ENCODE assay signal across 8 cellular contexts in the genomic region with DNA sequence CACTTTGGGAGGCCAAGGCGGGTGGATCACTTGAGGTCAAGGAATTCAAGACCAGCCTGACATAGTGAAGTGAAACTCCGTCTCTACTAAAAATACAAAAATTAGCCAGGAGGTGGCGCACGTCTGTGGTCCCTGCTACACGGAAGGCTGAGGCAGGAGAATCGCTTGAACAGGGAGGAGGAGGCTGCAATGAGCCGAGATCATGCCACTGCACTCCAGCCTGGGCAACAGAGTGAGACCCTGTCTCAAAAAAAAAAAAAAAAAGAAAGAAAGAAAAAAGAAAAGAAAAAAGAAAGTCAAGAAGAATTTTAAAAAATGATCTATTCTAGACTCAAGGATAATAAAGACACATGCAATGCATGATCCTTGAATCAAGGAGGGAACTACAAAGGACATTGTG. TPM values are rescaled to one million over a fixed set of nuclear protein-coding genes. Genes with fewer than 3 reads are reported as not detected.
A peak's percentile ranks its signal among the peaks of the same experiment; 100 is the strongest.
DNase-seq lines count a peak whose midpoint lies in the region; ATAC-seq and TF ChIP-seq lines count a peak whose summit lies in the region.
"Not testable (repeated sequence)": the region's sequence is repeated elsewhere in the genome, so short reads cannot be mapped to it uniquely, and the experiment has no call there.

No MANE protein-coding gene starts in this region.

- not testable (repeated sequence) for H3K9me3 Mint-ChIP-seq in neural progenitor cell; stimulated activated naive B cell treated with anti-CD40 and anti-IgM and Interleukin-4, amounts not matched to agents 10 μg/mL and 1 μg/mL and 100 μg/mL, for 72 hours

- intact Hi-C loops in ascending aorta (cut with DNase I), result loop anchor here (1.0 to 2.0 kb wide), 2 partner anchors 22 to 61 kb away; no protein-coding TSS in a partner anchor

- not testable (repeated sequence) for H3F3A ChIP-seq in neural progenitor cell (ENCODE audit: low read depth)

- not testable (repeated sequence) for H3K27me3 Mint-ChIP-seq in neural progenitor cell (ENCODE audit: insufficient read depth, low read depth)
- peaks cover 16 to 23% of the 10 kb centered on the region in 2 donors for H3K27me3 Mint-ChIP-seq in stimulated activated naive B cell treated with anti-CD40 and anti-IgM and Interleukin-4, amounts not matched to agents 10 μg/mL and 1 μg/mL and 100 μg/mL, for 72 hours

- peak; percentile 76 for DNase-seq in DMS114 treated with DMSO at 0.1 percent for 48 hours (lab: John Stamatoyannopoulos, UW; ENCODE audit: unreplicated experiment)
- peak; percentile 76 for DNase-seq in NCI-H69 (lab: John Stamatoyannopoulos, UW)
- DNase-seq in ascending aorta (ENCODE audit: low spot score in 2 of 2), result peak in 1 of 2 donors; percentile 74
- peak; percentile 77 for DNase-seq in glomerular visceral epithelial cell (ENCODE audit: extremely low spot score)
- DNase-seq in neural progenitor cell (ENCODE audit: low spot score), result peak; percentile 64
- peak; percentile 39 for DNase-seq in stimulated activated naive B cell treated with anti-CD40 and anti-IgM and Interleukin-4, amounts not matched to agents 10 μg/mL and 1 μg/mL and 100 μg/mL, for 72 hours

- not testable (repeated sequence) for H3K36me3 Mint-ChIP-seq in neural progenitor cell; stimulated activated naive B cell treated with anti-CD40 and anti-IgM and Interleukin-4, amounts not matched to agents 10 μg/mL and 1 μg/mL and 100 μg/mL, for 72 hours

- peak; percentile 61 for ATAC-seq in HG03025 (IDR thresholded peaks at IDR 0.05; ENCODE audit: low FRiP score, unreplicated experiment)
- ATAC-seq in stimulated activated naive B cell treated with anti-CD40 and anti-IgM and Interleukin-4, amounts not matched to agents 10 μg/mL and 1 μg/mL and 100 μg/mL, for 72 hours (replicated peaks), result peak; percentile 79 to 89

- H3K4me1 Mint-ChIP-seq in neural progenitor cell; stimulated activated naive B cell treated with anti-CD40 and anti-IgM and Interleukin-4, amounts not matched to agents 10 μg/mL and 1 μg/mL and 100 μg/mL, for 72 hours: not testable (repeated sequence)

- not testable (repeated sequence) for H3K9ac ChIP-seq in neural progenitor cell

- not testable (repeated sequence) for H3K4me3 Mint-ChIP-seq in neural progenitor cell; stimulated activated naive B cell treated with anti-CD40 and anti-IgM and Interleukin-4, amounts not matched to agents 10 μg/mL and 1 μg/mL and 100 μg/mL, for 72 hours

- H3K27me3 ChIP-seq in ascending aorta, neural progenitor cell: not testable (repeated sequence)

- not testable (repeated sequence) for H3K27ac ChIP-seq in ascending aorta, neural progenitor cell

- not testable (repeated sequence) for H3K4me2 ChIP-seq in neural progenitor cell

- not testable (repeated sequence) for H3K4me3 ChIP-seq in WI38 (ENCODE audit: low read depth, low read length); ascending aorta; neural progenitor cell

- not testable (repeated sequence) for H3K79me2 ChIP-seq in neural progenitor cell (ENCODE audit: low read depth)

- not testable (repeated sequence) for H3K36me3 ChIP-seq in ascending aorta, neural progenitor cell

- not testable (repeated sequence) for H3K9me3 ChIP-seq in ascending aorta; neural progenitor cell (ENCODE audit: low read depth)

- not testable (repeated sequence) for H4K20me1 ChIP-seq in neural progenitor cell (ENCODE audit: low read depth)

- not testable (repeated sequence) for H3K27ac Mint-ChIP-seq in neural progenitor cell; stimulated activated naive B cell treated with anti-CD40 and anti-IgM and Interleukin-4, amounts not matched to agents 10 μg/mL and 1 μg/mL and 100 μg/mL, for 72 hours

- H3K4me1 ChIP-seq in ascending aorta, neural progenitor cell: not testable (repeated sequence)

- TF ChIP-seq CTCF in WI38 (IDR thresholded peaks at IDR 0.05; ENCODE audit: low read depth, low read length) (peak; percentile 43), ascending aorta (IDR thresholded peaks at IDR 0.05) (peak; percentile 34 to 64 (median 57)), neural progenitor cell (IDR thresholded peaks at IDR 0.05) (peak; percentile 72)

- H2AFZ ChIP-seq in neural progenitor cell (replicated peaks), result not testable (repeated sequence)

RNA-seq across cellular contexts. Expression of a gene that starts 32.8 kb away (rescaled TPM):
- 0.53 TPM for total RNA-seq in ascending aorta
- 2.2 and 5.0 TPM in 2 replicates for total RNA-seq in neural progenitor cell (ENCODE audit: low replicate concordance)

RNA-seq across cellular contexts. Expression of a gene that starts 36.0 kb away (rescaled TPM):
- total RNA-seq in ascending aorta (not detected), neural progenitor cell (ENCODE audit: low replicate concordance) (not detected in 2 replicates)

RNA-seq across cellular contexts. Expression of a gene that starts 46.8 kb away (rescaled TPM):
- total RNA-seq in ascending aorta, result not detected
- 0.46 TPM in 1 of 2 replicates, not detected in the other for total RNA-seq in neural progenitor cell (ENCODE audit: low replicate concordance)
